Comparison of ENCODE assay signal across 29 cellular contexts in genomic region chr5:170485606-170485911, GRCh38. TPM values are rescaled to one million over a fixed set of nuclear protein-coding genes. Genes with fewer than 3 reads are reported as not detected.
"Had no signal": no experiment of that assay in that cellular context is flagged by ENCODE, and none has a peak within 500 bp of the region (broad histone marks: within the 10 kb centered on the region; RNA-seq: fewer than 3 reads in every experiment).

No MANE protein-coding gene starts in this region.

- H3K4me1 ChIP-seq: gastrocnemius medialis had no signal

- H3K4me1 Mint-ChIP-seq: naive B cell had no signal

- H3K9me3 Mint-ChIP-seq: mesothelial cell of epicardium; naive B cell; naive thymus-derived CD8-positive, alpha-beta T cell had no signal

- H3K4me3 Mint-ChIP-seq: memory B cell; mesothelial cell of epicardium; naive B cell; naive thymus-derived CD8-positive, alpha-beta T cell had no signal

- H3K27ac Mint-ChIP-seq: memory B cell; mesothelial cell of epicardium; naive B cell; naive thymus-derived CD8-positive, alpha-beta T cell had no signal

- H3K36me3 Mint-ChIP-seq: memory B cell; mesothelial cell of epicardium; naive B cell; naive thymus-derived CD8-positive, alpha-beta T cell had no signal

- ATAC-seq: esophagus mucosa; gastrocnemius medialis; heart right ventricle; left cardiac atrium; left lung; left ventricle myocardium superior; mucosa of descending colon; naive thymus-derived CD8-positive, alpha-beta T cell had no signal

- H3K36me3 ChIP-seq: esophagus squamous epithelium, gastrocnemius medialis, heart right ventricle, left lung had no signal

- DNase-seq: cortex of kidney; dermis blood vessel endothelial cell; dorsolateral prefrontal cortex; effector CD4-positive, alpha-beta T cell; effector memory CD4-positive, alpha-beta T cell; erythroblast; esophagus squamous epithelium; foreskin fibroblast; foreskin melanocyte; gastrocnemius medialis; glutamatergic neuron; heart right ventricle; hippocampal formation; left cardiac atrium; left ventricle myocardium superior; mammary epithelial cell; mucosa of descending colon; naive B cell; naive thymus-derived CD8-positive, alpha-beta T cell had no signal

- H3K27ac ChIP-seq: dorsolateral prefrontal cortex, epithelial cell of prostate, esophagus squamous epithelium, gastrocnemius medialis, heart right ventricle, left lung had no signal

- H3K9me3 ChIP-seq: esophagus squamous epithelium, gastrocnemius medialis, heart right ventricle, left lung, mucosa of descending colon had no signal

- H3K4me3 ChIP-seq: dorsolateral prefrontal cortex, esophagus squamous epithelium, gastrocnemius medialis, heart right ventricle, left lung, lung, mucosa of descending colon had no signal

- H3K27me3 ChIP-seq: dorsolateral prefrontal cortex, esophagus squamous epithelium, gastrocnemius medialis, heart right ventricle, left lung had no signal

RNA-seq across cellular contexts. Expression of gene KCNIP1, which starts 18.3 kb away (rescaled TPM):
- total RNA-seq: esophagus mucosa; esophagus squamous epithelium; gastrocnemius medialis; left cardiac atrium; lower leg skin; mammary epithelial cell; mesenteric fat pad; myocyte; naive thymus-derived CD8-positive, alpha-beta T cell had no signal
- polyA plus RNA-seq: keratinocyte; mammary epithelial cell; naive thymus-derived CD8-positive, alpha-beta T cell had no signal
